ENCODE assay signal across 28 cellular contexts in genomic region chr7:15046851-15047250, GRCh38.
"Had no signal": no experiment of that assay in that cellular context is flagged by ENCODE, and none has a peak within 500 bp of the region (broad histone marks: within the 10 kb centered on the region; RNA-seq: fewer than 3 reads in every experiment).

No MANE protein-coding gene starts in this region.

- H3K79me2 ChIP-seq: parathyroid adenoma had no signal

- H3K36me3 ChIP-seq: gastrocnemius medialis, heart right ventricle, left lung, neural progenitor cell, suprapubic skin, thyroid gland, vagina had no signal

- H3K4me1 ChIP-seq: gastrocnemius medialis, heart right ventricle, left lung, neural progenitor cell, parathyroid adenoma, suprapubic skin, thyroid gland, vagina had no signal

- H3K27ac ChIP-seq: dorsolateral prefrontal cortex, gastrocnemius medialis, heart right ventricle, left lung, neural progenitor cell, parathyroid adenoma, skin epidermis, suprapubic skin, thyroid gland, vagina had no signal

- H3K9ac ChIP-seq: neural progenitor cell, parathyroid adenoma had no signal

- ATAC-seq: esophagus mucosa; gastrocnemius medialis; heart right ventricle; left lung; naive thymus-derived CD4-positive, alpha-beta T cell; right cardiac atrium; stimulated activated naive B cell treated with anti-CD40 and anti-IgM and Interleukin-4, amounts not matched to agents 10 μg/mL and 1 μg/mL and 100 μg/mL, for 72 hours; stimulated activated naive CD8-positive, alpha-beta T cell treated with anti-CD3 and anti-CD28 coated beads, Interleukin-15, amount 100 ng/mL, for 72 hours had no signal

- H3K27me3 ChIP-seq: gastrocnemius medialis, heart right ventricle, left lung, neural progenitor cell, suprapubic skin, thyroid gland, vagina had no signal

- H3K36me3 Mint-ChIP-seq: immature natural killer cell; mesothelial cell of epicardium; naive thymus-derived CD4-positive, alpha-beta T cell; neural progenitor cell; stimulated activated naive B cell treated with anti-CD40 and anti-IgM and Interleukin-4, amounts not matched to agents 10 μg/mL and 1 μg/mL and 100 μg/mL, for 72 hours had no signal

- DNase-seq: dorsolateral prefrontal cortex; effector CD4-positive, alpha-beta T cell; foreskin fibroblast; gastrocnemius medialis; heart right ventricle; hypothalamus; immature natural killer cell; left lung; mesenchymal stem cell; naive thymus-derived CD4-positive, alpha-beta T cell; right cardiac atrium; stimulated activated CD4-positive, alpha-beta T cell treated with anti-CD3 and anti-CD28 coated beads, Interleukin-15, amount 100 ng/mL, for 24 hours; stimulated activated CD4-positive, alpha-beta T cell treated with anti-CD3 and anti-CD28 coated beads, Interleukin-2, amount 100 ng/mL, for 48 hours; stimulated activated naive B cell treated with anti-CD40 and anti-IgM and Interleukin-4, amounts not matched to agents 10 μg/mL and 1 μg/mL and 100 μg/mL, for 72 hours; stimulated activated naive CD8-positive, alpha-beta T cell treated with anti-CD3 and anti-CD28 coated beads, Interleukin-15, amount 100 ng/mL, for 72 hours; thyroid gland; trophoblast cell had no signal

- H3K9me3 ChIP-seq: gastrocnemius medialis, heart right ventricle, left lung, suprapubic skin, thyroid gland, vagina had no signal

- H2AFZ ChIP-seq: neural progenitor cell, parathyroid adenoma had no signal

- H3K4me3 ChIP-seq: dorsolateral prefrontal cortex, gastrocnemius medialis, heart right ventricle, left lung, neural progenitor cell, skin epidermis, suprapubic skin, thyroid gland, vagina had no signal

- H3K4me3 Mint-ChIP-seq: immature natural killer cell; mesothelial cell of epicardium; naive thymus-derived CD4-positive, alpha-beta T cell; nephron; neural progenitor cell; stimulated activated naive B cell treated with anti-CD40 and anti-IgM and Interleukin-4, amounts not matched to agents 10 μg/mL and 1 μg/mL and 100 μg/mL, for 72 hours; stimulated activated naive CD8-positive, alpha-beta T cell treated with anti-CD3 and anti-CD28 coated beads, Interleukin-15, amount 100 ng/mL, for 72 hours had no signal

- H3K9me3 Mint-ChIP-seq: mesothelial cell of epicardium; nephron; neural progenitor cell; stimulated activated naive B cell treated with anti-CD40 and anti-IgM and Interleukin-4, amounts not matched to agents 10 μg/mL and 1 μg/mL and 100 μg/mL, for 72 hours had no signal

- H3K27me3 Mint-ChIP-seq: naive thymus-derived CD4-positive, alpha-beta T cell; progenitor cell of endocrine pancreas; stimulated activated naive B cell treated with anti-CD40 and anti-IgM and Interleukin-4, amounts not matched to agents 10 μg/mL and 1 μg/mL and 100 μg/mL, for 72 hours; stimulated activated naive CD8-positive, alpha-beta T cell treated with anti-CD3 and anti-CD28 coated beads, Interleukin-15, amount 100 ng/mL, for 72 hours had no signal

- FAIRE-seq: colon, keratinocyte had no signal

- H3K27ac Mint-ChIP-seq: immature natural killer cell; mesothelial cell of epicardium; naive thymus-derived CD4-positive, alpha-beta T cell; nephron; neural progenitor cell; progenitor cell of endocrine pancreas; stimulated activated naive B cell treated with anti-CD40 and anti-IgM and Interleukin-4, amounts not matched to agents 10 μg/mL and 1 μg/mL and 100 μg/mL, for 72 hours; stimulated activated naive CD8-positive, alpha-beta T cell treated with anti-CD3 and anti-CD28 coated beads, Interleukin-15, amount 100 ng/mL, for 72 hours had no signal

- H3K4me1 Mint-ChIP-seq: immature natural killer cell; neural progenitor cell; stimulated activated naive B cell treated with anti-CD40 and anti-IgM and Interleukin-4, amounts not matched to agents 10 μg/mL and 1 μg/mL and 100 μg/mL, for 72 hours; stimulated activated naive CD8-positive, alpha-beta T cell treated with anti-CD3 and anti-CD28 coated beads, Interleukin-15, amount 100 ng/mL, for 72 hours had no signal

- H3K4me2 ChIP-seq: neural progenitor cell had no signal
